Comparison of ENCODE assay signal across 22 cellular contexts in the genomic region with DNA sequence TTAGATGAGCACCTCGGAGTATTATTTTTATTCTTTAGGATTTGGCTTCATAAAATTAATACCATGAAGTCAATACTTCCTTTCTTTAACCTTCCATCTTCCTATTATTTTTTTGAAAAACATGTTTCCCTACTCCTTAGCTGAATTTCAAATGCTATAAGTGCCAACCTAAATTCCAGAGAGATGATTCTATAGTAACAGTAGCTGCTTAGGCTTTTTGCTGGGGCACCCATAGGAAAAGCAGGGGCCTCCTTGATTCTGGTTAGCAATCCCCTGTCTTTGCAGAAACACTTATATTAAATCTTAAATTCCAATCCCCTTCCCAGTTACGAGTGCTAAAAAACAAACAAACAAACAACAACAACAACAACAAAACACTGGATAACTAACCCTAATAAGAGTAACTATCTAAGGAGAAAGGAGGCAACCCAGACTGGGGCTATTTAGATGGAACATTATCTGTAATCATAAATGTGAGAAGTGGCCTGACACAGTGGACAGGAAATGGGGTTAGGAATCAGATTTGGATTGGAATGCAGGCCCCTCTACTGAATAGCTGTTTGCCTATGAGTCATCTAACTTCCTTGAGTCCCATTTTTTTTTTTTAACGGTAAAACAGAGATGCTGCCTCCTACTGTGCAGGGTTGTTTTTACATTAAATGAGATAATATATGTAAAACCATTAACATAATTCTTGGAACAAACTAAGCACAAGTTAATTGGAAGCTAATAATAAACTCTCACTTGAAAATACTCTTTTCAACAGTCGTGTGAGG.
A peak's percentile ranks its signal among the peaks of the same experiment; 100 is the strongest.
DNase-seq lines count a peak whose midpoint lies in the region; ATAC-seq, FAIRE-seq and TF ChIP-seq lines count a peak whose summit lies in the region.
"Had no signal": no experiment of that assay in that cellular context is flagged by ENCODE, and none has a peak within 500 bp of the region (broad histone marks: within the 10 kb centered on the region; RNA-seq: fewer than 3 reads in every experiment).

No MANE protein-coding gene starts in this region.

- H3K4me2 ChIP-seq in GM23338, result no peak overlapping the region
- peak overlapping the region; percentile 81 for H3K4me2 ChIP-seq in endothelial cell of umbilical vein (ENCODE audit: insufficient read depth, low read length)

- H3K4me3 ChIP-seq in GM23338, result no peak overlapping the region
- no peak overlapping the region for H3K4me3 ChIP-seq in endothelial cell of umbilical vein (replicated peaks in 1 of 3; ENCODE audit: insufficient read depth in 1 of 3, low read depth in 1 of 3, low read length in 3 of 3)
- H3K4me3 ChIP-seq in mesodermal cell (ENCODE audit: extremely low read depth, insufficient read depth, low read length, poor library complexity, severe bottlenecking), result no peak overlapping the region
- H3K4me3 ChIP-seq in ascending aorta, result no peak overlapping the region
- no peak overlapping the region for H3K4me3 ChIP-seq in dorsolateral prefrontal cortex
- no peak overlapping the region for H3K4me3 ChIP-seq in HAP-1
- H3K4me3 ChIP-seq: GM23248, skin epidermis, thoracic aorta had no signal

- FAIRE-seq in endothelial cell of umbilical vein (lab: Jason Lieb, UNC), result peak; percentile 87
- FAIRE-seq: GM12891 had no signal

- H3K4me1 Mint-ChIP-seq in GM23338, result no peaks in the 10 kb centered on the region
- H3K4me1 Mint-ChIP-seq: central memory CD8-positive, alpha-beta T cell; WTC11 had no signal

- CTCF ChIA-PET in endothelial cell of umbilical vein (lab: Charles Lee), result interaction anchor here (0.8 to 1.7 kb wide), 7 partner anchors 10 to 17 kb away, joined by 3 to 5 read pairs (median 3); no protein-coding TSS in a partner anchor

- H3K27ac ChIP-seq in GM23338 (ENCODE audit: low read depth) (no peak overlapping the region), endothelial cell of umbilical vein (ENCODE audit: insufficient read depth, low read depth, low read length) (peak overlapping the region; percentile 85), mesodermal cell (ENCODE audit: low read depth, low read length, severe bottlenecking) (peak overlapping the region; percentile 90), ascending aorta (no peak overlapping the region), dorsolateral prefrontal cortex (no peak overlapping the region)
- H3K27ac ChIP-seq: GM23248, HL-60, skin epidermis, thoracic aorta had no signal

- DNase-seq in GM23338 (ENCODE audit: low spot score) (peak; percentile 11), RPMI7951 (ENCODE audit: low read depth) (peak; percentile 3), endothelial cell of umbilical vein (ENCODE audit: low read depth, low spot score) (peak; percentile 97), SIG-M5 treated with dmso at 0.1 percent for 504 hours (lab: John Stamatoyannopoulos, UW; ENCODE audit: unreplicated experiment) (no peak), ascending aorta (ENCODE audit: low spot score in 2 of 2) (no peak), dorsolateral prefrontal cortex (no peak), HAP-1 (ENCODE audit: low spot score in 2 of 2) (no peak)
- DNase-seq: activated CD8-positive, alpha-beta memory T cell treated with anti-CD3 and anti-CD28 coated beads for 24 hours; AML-193; GDM1; GM23248; NCI-H1417 treated with DMSO at 0.1 percent for 48 hours; NCI-H2171; RPMI8226; T-helper 1 cell had no signal

- no peak overlapping the region for H3K4me3 Mint-ChIP-seq in GM23338
- H3K4me3 Mint-ChIP-seq: central memory CD8-positive, alpha-beta T cell; WTC11 had no signal

- H3K36me3 ChIP-seq in GM23338 (ENCODE audit: insufficient read depth) (no peaks in the 10 kb centered on the region), endothelial cell of umbilical vein (ENCODE audit: control insufficient read depth in 2 of 2, extremely low read depth in 1 of 2, insufficient read depth in 2 of 2, low read length in 2 of 2) (no peaks in the 10 kb centered on the region), mesodermal cell (ENCODE audit: control insufficient read depth, insufficient read depth, low read length) (no peaks in the 10 kb centered on the region), ascending aorta (no peaks in the 10 kb centered on the region), HAP-1 (replicated peaks) (no peaks in the 10 kb centered on the region)
- H3K36me3 ChIP-seq: thoracic aorta had no signal

- intact Hi-C loops in endothelial cell of umbilical vein (cut with micrococcal nuclease) (loop anchor here (1.0 to 5.0 kb wide), 3 partner anchors 25 to 829 kb away; no protein-coding TSS in a partner anchor), ascending aorta (cut with DNase I) (no loop called here), dorsolateral prefrontal cortex (cut with DNase I) (no loop called here)

- dilution Hi-C loops in endothelial cell of umbilical vein (cut with MboI; ENCODE audit: extremely low pct_ligation_motif_present, low sequenced_read_pairs), result no loop called here

- in situ Hi-C loops in HAP-1 (cut with MboI; ENCODE audit: low sequenced_read_pairs), result no loop called here

- 92% methylated on average over 1 of the region's 4 CpGs; no CpG with 5 or more reads in 1 of the 2 experiments for WGBS in mesodermal cell (ENCODE audit: insufficient coverage in 2 of 2), 2 experiments

- TF ChIP-seq POLR2A in endothelial cell of umbilical vein (IDR thresholded peaks at IDR 0.05; ENCODE audit: low read depth, low read length), result peak; percentile 49

- H3K27me3 ChIP-seq in GM23338 (ENCODE audit: insufficient read depth), result no peaks in the 10 kb centered on the region
- no peaks in the 10 kb centered on the region for H3K27me3 ChIP-seq in endothelial cell of umbilical vein (ENCODE audit: control insufficient read depth in 2 of 2, insufficient read depth in 2 of 2, low read length in 2 of 2)
- H3K27me3 ChIP-seq in ascending aorta, result no peaks in the 10 kb centered on the region
- no peaks in the 10 kb centered on the region for H3K27me3 ChIP-seq in dorsolateral prefrontal cortex
- H3K27me3 ChIP-seq in HAP-1 (ENCODE audit: low read depth), result no peaks in the 10 kb centered on the region

- no peak for TF ChIP-seq CTCF in GM23338 (conservative IDR thresholded peaks at IDR 0.05; ENCODE audit: low read depth in 2 of 2)
- TF ChIP-seq CTCF in endothelial cell of umbilical vein (IDR thresholded peaks at IDR 0.05; ENCODE audit: extremely low read depth in 1 of 2, insufficient read depth in 1 of 2, low read depth in 1 of 2, low read length in 2 of 2), result peak; percentile 16
- no peak for TF ChIP-seq CTCF in ascending aorta (IDR thresholded peaks at IDR 0.05)
- TF ChIP-seq CTCF in dorsolateral prefrontal cortex (IDR thresholded peaks at IDR 0.05 in 54 of 56, conservative IDR thresholded peaks at IDR 0.05 in 2 of 56; ENCODE audit: low read depth in 1 of 56, partially characterized antibody in 56 of 56), result no peak

- no peaks in the 10 kb centered on the region for H3K9me3 ChIP-seq in endothelial cell of umbilical vein (replicated peaks; ENCODE audit: control insufficient read depth, insufficient read depth, low read length)
- H3K9me3 ChIP-seq in mesodermal cell (ENCODE audit: control insufficient read depth, low read length), result no peaks in the 10 kb centered on the region
- no peaks in the 10 kb centered on the region for H3K9me3 ChIP-seq in ascending aorta
- H3K9me3 ChIP-seq in HAP-1, result no peaks in the 10 kb centered on the region
- H3K9me3 ChIP-seq: thoracic aorta had no signal

- H3K9ac ChIP-seq in endothelial cell of umbilical vein (replicated peaks; ENCODE audit: extremely low read depth, insufficient read depth, low read length), result peak overlapping the region; percentile 41
- H3K9ac ChIP-seq: GM23248 had no signal

- H3K27me3 Mint-ChIP-seq in GM23338 (ENCODE audit: insufficient read depth, low read depth, poor library complexity), result no peaks in the 10 kb centered on the region
- H3K27me3 Mint-ChIP-seq: central memory CD8-positive, alpha-beta T cell had no signal

- no peak for ATAC-seq in GM23338
- ATAC-seq: WTC11 had no signal

- BruUV-seq in endothelial cell of umbilical vein (replicated peaks; lab: Mats Ljungman, UMichigan), result TSS peak; percentile 64

- H3F3A ChIP-seq in GM23338 (replicated peaks; ENCODE audit: low read depth), result no peaks in the 10 kb centered on the region

- H2AFZ ChIP-seq in GM23338, result no peak overlapping the region
- no peak overlapping the region for H2AFZ ChIP-seq in endothelial cell of umbilical vein (ENCODE audit: low read depth, low read length)
- H2AFZ ChIP-seq: GM23248 had no signal

- H3K4me1 ChIP-seq in GM23338 (ENCODE audit: insufficient read depth) (no peaks in the 10 kb centered on the region), endothelial cell of umbilical vein (ENCODE audit: control insufficient read depth, extremely low read depth, insufficient read depth, low read length) (peaks cover 18% of the 10 kb centered on the region), mesodermal cell (ENCODE audit: control insufficient read depth, insufficient read depth, low read length, poor library complexity, severe bottlenecking) (peaks cover 14% of the 10 kb centered on the region), ascending aorta (no peaks in the 10 kb centered on the region), HAP-1 (no peaks in the 10 kb centered on the region)

- H3K79me2 ChIP-seq in GM23338 (replicated peaks; ENCODE audit: insufficient read depth) (no peaks in the 10 kb centered on the region), endothelial cell of umbilical vein (ENCODE audit: control insufficient read depth, insufficient read depth, low read length) (no peaks in the 10 kb centered on the region)

- no peaks in the 10 kb centered on the region for H3K9me3 Mint-ChIP-seq in GM23338
- H3K9me3 Mint-ChIP-seq: central memory CD8-positive, alpha-beta T cell; WTC11 had no signal

- POLR2A ChIA-PET in endothelial cell of umbilical vein (lab: Charles Lee), result no interaction called here

- H3K9me1 ChIP-seq in endothelial cell of umbilical vein (replicated peaks; ENCODE audit: control insufficient read depth, extremely low read depth, insufficient read depth, low read length), result no peaks in the 10 kb centered on the region

- H3K27ac Mint-ChIP-seq in GM23338, result no peak overlapping the region
- H3K27ac Mint-ChIP-seq: WTC11 had no signal

- H3K36me3 Mint-ChIP-seq in GM23338 (ENCODE audit: low read depth), result no peaks in the 10 kb centered on the region
- H3K36me3 Mint-ChIP-seq: WTC11 had no signal

- H4K20me1 ChIP-seq in GM23338 (replicated peaks; ENCODE audit: insufficient read depth), result no peaks in the 10 kb centered on the region
- no peaks in the 10 kb centered on the region for H4K20me1 ChIP-seq in endothelial cell of umbilical vein (replicated peaks; ENCODE audit: control insufficient read depth, extremely low read depth, insufficient read depth, low read length)

- no peaks in the 10 kb centered on the region for H3K9me2 ChIP-seq in GM23338 (ENCODE audit: insufficient read depth)

TF ChIP-seq in GM23338, 12 proteins besides CTCF, POLR2A, EP300 and RAD21:
- TF ChIP-seq EZH2 (IDR thresholded peaks at IDR 0.05; ENCODE audit: low read depth, unreplicated experiment) (no peak), JUNB (IDR thresholded peaks at IDR 0.05; ENCODE audit: unreplicated experiment) (no peak)
TF ChIP-seq in GM23338: peak in this region for 0.

TF ChIP-seq in endothelial cell of umbilical vein, 7 proteins besides CTCF, POLR2A, EP300 and RAD21 (continues in another document):
- TF ChIP-seq FOS (IDR thresholded peaks at IDR 0.05; ENCODE audit: borderline replicate concordance, insufficient read depth, low read length) (peak; percentile 93), EZH2 (IDR thresholded peaks at IDR 0.05; ENCODE audit: borderline replicate concordance, low read depth, low read length, severe bottlenecking) (no peak), MYC (IDR thresholded peaks at IDR 0.05; ENCODE audit: low read depth, low read length) (no peak)

Comparison
In these comparisons a context has a peak if more than half of its experiments do, and no peak if none do; other contexts are left out.
1. DNase-seq: peak in GM23338 (single experiment), RPMI7951 (single experiment) and endothelial cell of umbilical vein (single experiment); none in SIG-M5 treated with dmso at 0.1 percent for 504 hours (single experiment), ascending aorta (0 of 2), dorsolateral prefrontal cortex (0 of 10) and HAP-1 (0 of 2).
2. H3K27ac ChIP-seq: peak in endothelial cell of umbilical vein (single experiment) and mesodermal cell (single experiment); none in GM23338 (single experiment), ascending aorta (0 of 2) and dorsolateral prefrontal cortex (0 of 59).
3. CTCF ChIP-seq: peak in endothelial cell of umbilical vein (2 of 2); none in GM23338 (0 of 2), ascending aorta (0 of 3) and dorsolateral prefrontal cortex (0 of 56).